9 cellular contexts compared by ENCODE assay signal in the genomic region with DNA sequence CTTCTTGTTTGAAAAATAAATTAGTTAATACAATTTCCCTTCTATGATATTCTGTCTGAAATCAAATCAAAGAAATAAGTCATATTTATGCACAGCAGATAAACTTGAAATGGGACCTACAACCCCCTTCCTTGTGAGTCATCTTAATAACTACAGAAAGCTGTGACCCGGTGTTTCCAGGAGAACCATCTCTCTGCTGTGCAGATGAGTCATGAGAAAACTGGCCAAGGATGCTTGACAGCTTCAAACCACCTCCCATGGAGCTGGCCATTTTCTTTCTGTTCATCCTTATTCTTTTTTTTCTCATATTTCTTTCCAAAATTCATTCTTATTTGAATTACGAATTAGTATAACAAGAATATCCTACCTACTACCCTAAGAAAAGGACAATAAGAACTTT. TPM values are rescaled to one million over a fixed set of nuclear protein-coding genes. Genes with fewer than 3 reads are reported as not detected.
DNase-seq lines count a peak whose midpoint lies in the region; ATAC-seq, FAIRE-seq and TF ChIP-seq lines count a peak whose summit lies in the region.
"Had no signal": no experiment of that assay in that cellular context is flagged by ENCODE, and none has a peak within 500 bp of the region (broad histone marks: within the 10 kb centered on the region; RNA-seq: fewer than 3 reads in every experiment).

No MANE protein-coding gene starts in this region.

- H3K9me3 ChIP-seq in colonic mucosa = no peaks in the 10 kb centered on the region

- H3K9ac ChIP-seq in colonic mucosa (ENCODE audit: low read depth in 2 of 2, low read length in 2 of 2) = no peak overlapping the region

- intact Hi-C loops in colonic mucosa (cut with DNase I) = no loop called here

- no peaks in the 10 kb centered on the region for H3K4me1 ChIP-seq in colonic mucosa

- no peaks in the 10 kb centered on the region for H3K36me3 ChIP-seq in colonic mucosa

- no peaks in the 10 kb centered on the region for H3K27me3 ChIP-seq in colonic mucosa

- no peak for ATAC-seq in HG03025 (IDR thresholded peaks at IDR 0.05; ENCODE audit: low FRiP score, unreplicated experiment)
- ATAC-seq: T-cell had no signal

- peak; percentile 31 for FAIRE-seq in GM18507 (lab: Jason Lieb, UNC)

- H3K27ac ChIP-seq in colonic mucosa = no peak overlapping the region

- DNase-seq in GM18507 (ENCODE audit: extremely low spot score, insufficient read length, low read depth) = no peak
- DNase-seq in NCI-H446 treated with DMSO at 0.1 percent for 48 hours (lab: John Stamatoyannopoulos, UW) = peak; percentile 50
- peak; percentile 50 for DNase-seq in dermis blood vessel endothelial cell
- peak; percentile 24 for DNase-seq in stimulated activated CD4-positive, alpha-beta T cell treated with anti-CD3 and anti-CD28 coated beads, Interleukin-1b, Interleukin-23, amount 100 ng/mL, for 48 hours
- no peak for DNase-seq in Ammon's horn (ENCODE audit: low spot score)
- no peak for DNase-seq in colonic mucosa
- DNase-seq: NCI-H1048, T-cell had no signal

- H3K4me3 ChIP-seq in colonic mucosa = no peak overlapping the region

- TF ChIP-seq CTCF in colonic mucosa (IDR thresholded peaks at IDR 0.05) = no peak

RNA-seq across cellular contexts. Expression of a gene that starts 43.4 kb away (rescaled TPM):
- 0.05 TPM in 1 of 2 replicates, not detected in the other for total RNA-seq in dermis blood vessel endothelial cell
- 1 to 10 TPM in 1 of 2 donors, under 1 TPM in 1; 0.10 to 3.9 TPM for total RNA-seq in colonic mucosa

Comparison
In these comparisons a context has a peak if more than half of its experiments do, and no peak if none do; other contexts are left out.
1. DNase-seq: peak in NCI-H446 treated with DMSO at 0.1 percent for 48 hours (single experiment), dermis blood vessel endothelial cell (single experiment) and stimulated activated CD4-positive, alpha-beta T cell treated with anti-CD3 and anti-CD28 coated beads, Interleukin-1b, Interleukin-23, amount 100 ng/mL, for 48 hours (single experiment); none in GM18507 (single experiment), Ammon's horn (single experiment) and colonic mucosa (single experiment).